18 cellular contexts compared by ENCODE assay signal in the genomic region with DNA sequence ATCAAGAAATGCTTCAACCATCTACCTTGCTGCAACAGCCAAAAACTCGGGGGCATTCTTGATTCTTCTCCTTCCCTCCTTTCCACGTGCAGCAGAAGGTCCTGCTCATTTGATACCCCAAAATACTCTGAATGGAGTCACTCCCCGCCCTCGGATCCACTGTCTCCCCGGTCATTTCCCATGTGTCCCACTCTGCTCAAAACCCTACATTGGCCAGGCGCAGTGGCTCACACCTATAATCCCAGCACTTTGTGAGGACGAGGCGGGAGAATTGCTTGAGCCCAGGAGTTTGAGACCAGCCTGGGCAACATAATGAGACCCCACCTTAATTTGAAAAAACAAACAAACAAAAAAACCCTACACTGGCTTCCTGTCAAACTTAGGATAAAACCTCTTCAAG. TPM values are rescaled to one million over a fixed set of nuclear protein-coding genes. Genes with fewer than 3 reads are reported as not detected.
A peak's percentile ranks its signal among the peaks of the same experiment; 100 is the strongest.
DNase-seq lines count a peak whose midpoint lies in the region; TF ChIP-seq lines count a peak whose summit lies in the region.
"Had no signal": no experiment of that assay in that cellular context is flagged by ENCODE, and none has a peak within 500 bp of the region (broad histone marks: within the 10 kb centered on the region; RNA-seq: fewer than 3 reads in every experiment).

No MANE protein-coding gene starts in this region.

- H3K9me3 ChIP-seq in Peyer's patch (no peaks in the 10 kb centered on the region), transverse colon (no peaks in the 10 kb centered on the region), SJCRH30 (replicated peaks) (no peaks in the 10 kb centered on the region), thyroid gland (no peaks in the 10 kb centered on the region)

- H3K36me3 Mint-ChIP-seq in activated naive CD4-positive, alpha-beta T cell treated with anti-CD3 and anti-CD28 coated beads, Interleukin-2, amount 50 U/mL, for 24 hours = no peaks in the 10 kb centered on the region
- H3K36me3 Mint-ChIP-seq: CD8-positive, alpha-beta T cell; IgD-negative memory B cell had no signal

- peak overlapping the region; percentile 48 for H3K27ac Mint-ChIP-seq in activated naive CD4-positive, alpha-beta T cell treated with anti-CD3 and anti-CD28 coated beads, Interleukin-2, amount 50 U/mL, for 24 hours
- H3K27ac Mint-ChIP-seq: CD8-positive, alpha-beta T cell; IgD-negative memory B cell had no signal

- TF ChIP-seq POLR2A in Peyer's patch (IDR thresholded peaks at IDR 0.05) (no peak), transverse colon (IDR thresholded peaks at IDR 0.05) (no peak), thyroid gland (IDR thresholded peaks at IDR 0.05) (no peak)

- no peak for TF ChIP-seq EP300 in transverse colon (IDR thresholded peaks at IDR 0.05; ENCODE audit: low read depth)

- H3K27ac ChIP-seq in Peyer's patch (peak overlapping the region in 3 of 4 donors; percentile 63 to 94 (median 76)), transverse colon (peak overlapping the region in 3 of 4 donors; percentile 62 to 66 (median 64)), SJCRH30 (no peak overlapping the region), thyroid gland (no peak overlapping the region)
- H3K27ac ChIP-seq: GM23248 had no signal

- no peaks in the 10 kb centered on the region for H3K27me3 Mint-ChIP-seq in activated naive CD4-positive, alpha-beta T cell treated with anti-CD3 and anti-CD28 coated beads, Interleukin-2, amount 50 U/mL, for 24 hours

- H3K4me1 ChIP-seq in Peyer's patch (peaks cover 0 to 14% (median 1%) of the 10 kb centered on the region in 4 donors), transverse colon (peaks cover 3 to 35% (median 18%) of the 10 kb centered on the region in 4 donors), SJCRH30 (peaks cover 3% of the 10 kb centered on the region; the same call in 1 of the 2 replicates), thyroid gland (peaks cover 7 to 21% of the 10 kb centered on the region in 2 donors)

- intact Hi-C loops in transverse colon (cut with DNase I; ENCODE audit: low total_unique reads) (no loop called here), thyroid gland (cut with DNase I) (no loop called here)

- peaks cover 17% of the 10 kb centered on the region for H3K4me1 Mint-ChIP-seq in activated naive CD4-positive, alpha-beta T cell treated with anti-CD3 and anti-CD28 coated beads, Interleukin-2, amount 50 U/mL, for 24 hours

- in situ Hi-C loops in transverse colon (cut with MboI; ENCODE audit: low pct_ligation_motif_present in 1 of 4, low pct_unique_long_range_greater_than_20kb in 1 of 4, low sequenced_read_pairs in 3 of 4) = no loop called here

- H3K4me3 ChIP-seq in Peyer's patch (peak overlapping the region in 2 of 4 donors; percentile 59 to 66), transverse colon (no peak overlapping the region), SJCRH30 (no peak overlapping the region), thyroid gland (replicated peaks in 1 of 3) (no peak overlapping the region)
- H3K4me3 ChIP-seq: GM23248 had no signal

- H3K4me3 Mint-ChIP-seq in activated naive CD4-positive, alpha-beta T cell treated with anti-CD3 and anti-CD28 coated beads, Interleukin-2, amount 50 U/mL, for 24 hours = no peak overlapping the region
- H3K4me3 Mint-ChIP-seq: CD8-positive, alpha-beta T cell; IgD-negative memory B cell had no signal

- H3K9me3 Mint-ChIP-seq in activated naive CD4-positive, alpha-beta T cell treated with anti-CD3 and anti-CD28 coated beads, Interleukin-2, amount 50 U/mL, for 24 hours = no peaks in the 10 kb centered on the region
- H3K9me3 Mint-ChIP-seq: CD8-positive, alpha-beta T cell; IgD-negative memory B cell had no signal

- TF ChIP-seq CTCF in Peyer's patch (IDR thresholded peaks at IDR 0.05) = no peak
- TF ChIP-seq CTCF in transverse colon (IDR thresholded peaks at IDR 0.05) = no peak
- TF ChIP-seq CTCF in thyroid gland (IDR thresholded peaks at IDR 0.05) = no peak

- no peaks in the 10 kb centered on the region for H3K36me3 ChIP-seq in Peyer's patch
- no peaks in the 10 kb centered on the region for H3K36me3 ChIP-seq in transverse colon
- no peaks in the 10 kb centered on the region for H3K36me3 ChIP-seq in SJCRH30
- no peaks in the 10 kb centered on the region for H3K36me3 ChIP-seq in thyroid gland

- no peaks in the 10 kb centered on the region for H3K27me3 ChIP-seq in Peyer's patch
- H3K27me3 ChIP-seq in transverse colon = no peaks in the 10 kb centered on the region
- H3K27me3 ChIP-seq in SJCRH30 = peaks cover 37% of the 10 kb centered on the region
- no peaks in the 10 kb centered on the region for H3K27me3 ChIP-seq in thyroid gland

- DNase-seq in activated naive CD4-positive, alpha-beta T cell treated with Interleukin-2 at 50 U/mL for 16 hours = no peak
- DNase-seq in Peyer's patch (peak in 2 of 3 donors; percentile 19 to 38), islet precursor cell (peak; percentile 42), transverse colon (no peak), SJCRH30 (no peak), thyroid gland (no peak), NCI-H748 treated with DMSO at 0.1 percent for 48 hours (lab: John Stamatoyannopoulos, UW) (no peak)
- DNase-seq: AML-193; CD8-positive, alpha-beta T cell; DND-41; GDM1; GM23248; NCI-H1417 treated with DMSO at 0.1 percent for 48 hours; NCI-H2029 treated with DMSO at 0.1 percent for 48 hours; NCI-H524 treated with DMSO at 0.1 percent for 48 hours had no signal

- WGBS in transverse colon (ENCODE audit: low coverage in 1 of 2), 2 donors = 80 to 85% methylated on average over 1 to 8 of the region's 8 CpGs
- WGBS in thyroid gland, 2 donors = 88% methylated on average over 8 of the region's 8 CpGs

RNA-seq across cellular contexts. Expression of a gene that starts 2.6 kb away (rescaled TPM):
- 100 to 1,000 TPM in 3 of 4 donors, 10 to 100 TPM in 1; 11.6 to 612 (median 544) TPM for total RNA-seq in Peyer's patch
- 10 to 100 TPM in 3 of 4 donors, not detected in 1; 49.7 to 95.0 (median 50.3) TPM for total RNA-seq in transverse colon
- total RNA-seq in SJCRH30 (2014; rRNA removed; shearing (Covaris generic)) = not detected in 2 replicates
- total RNA-seq in thyroid gland = not detected
- total RNA-seq: CD8-positive, alpha-beta T cell; GM23248; HT1080 had no signal

RNA-seq across cellular contexts. Expression of a gene that starts 30.1 kb away (rescaled TPM):
- total RNA-seq in Peyer's patch (not detected), transverse colon (under 1 TPM in 2 of 4 donors, not detected in 2; 0.14 to 0.32 TPM), thyroid gland (under 1 TPM in 1 of 4 donors, not detected in 3; 0.34 TPM)
- total RNA-seq in SJCRH30 (2014; rRNA removed; shearing (Covaris generic)) = not detected in 2 replicates
- total RNA-seq: CD8-positive, alpha-beta T cell; GM23248; HT1080 had no signal

Comparison
In these comparisons a context has a peak if more than half of its experiments do, and no peak if none do; other contexts are left out.
1. DNase-seq: peak in Peyer's patch (2 of 3) and islet precursor cell (single experiment); none in activated naive CD4-positive, alpha-beta T cell treated with Interleukin-2 at 50 U/mL for 16 hours (single experiment), transverse colon (single experiment), SJCRH30 (0 of 2), thyroid gland (0 of 2) and NCI-H748 treated with DMSO at 0.1 percent for 48 hours (single experiment).
2. H3K27ac ChIP-seq: peak in Peyer's patch (3 of 4) and transverse colon (3 of 4); none in SJCRH30 (single experiment) and thyroid gland (0 of 3).